ENCODE assay signal across 12 cellular contexts in genomic region chr1:111335214-111335877, GRCh38. TPM values are rescaled to one million over a fixed set of nuclear protein-coding genes. Genes with fewer than 3 reads are reported as not detected.
DNase-seq lines count a peak whose midpoint lies in the region; ATAC-seq, FAIRE-seq and TF ChIP-seq lines count a peak whose summit lies in the region.
"Not testable (repeated sequence)": the region's sequence is repeated elsewhere in the genome, so short reads cannot be mapped to it uniquely, and the experiment has no call there.
"Had no signal": no experiment of that assay in that cellular context is flagged by ENCODE, and none has a peak within 500 bp of the region (broad histone marks: within the 10 kb centered on the region; RNA-seq: fewer than 3 reads in every experiment).

No MANE protein-coding gene starts in this region.

- H3K27me3 ChIP-seq in CD8-positive, alpha-beta memory T cell (ENCODE audit: insufficient read depth, low read length, poor library complexity, severe bottlenecking); effector memory CD4-positive, alpha-beta T cell (replicated peaks; ENCODE audit: control insufficient read depth, insufficient read depth, low read length, poor library complexity, severe bottlenecking); HepG2 (ENCODE audit: control insufficient read depth in 1 of 2, insufficient read depth in 2 of 2, low read length in 2 of 2); small intestine (ENCODE audit: control insufficient read depth in 2 of 2, insufficient read depth in 2 of 2, low read length in 2 of 2): not testable (repeated sequence)

- not testable (repeated sequence) for H3K4me3 ChIP-seq in CD8-positive, alpha-beta memory T cell (ENCODE audit: low read length); effector memory CD4-positive, alpha-beta T cell (ENCODE audit: insufficient read depth, low read depth, low read length, poor library complexity, severe bottlenecking); small intestine (ENCODE audit: low read depth in 1 of 2, low read length in 2 of 2)
- H3K4me3 ChIP-seq in HepG2 (replicated peaks in 1 of 3; ENCODE audit: insufficient read depth in 1 of 3, low read depth in 2 of 3, low read length in 3 of 3), result peak overlapping the region in 1 of 3 experiments; percentile 33; a peak in 2 of 6 replicates

- not testable (repeated sequence) for H3K27ac ChIP-seq in CD8-positive, alpha-beta memory T cell (ENCODE audit: low read depth, low read length); effector memory CD4-positive, alpha-beta T cell (ENCODE audit: insufficient read depth, low read length, poor library complexity, severe bottlenecking); HepG2 (ENCODE audit: extremely low read length, insufficient read depth, low read length); small intestine (ENCODE audit: low read depth in 1 of 2, low read length in 1 of 2)

- H3K36me3 ChIP-seq in CD8-positive, alpha-beta memory T cell (ENCODE audit: insufficient read depth, low read length); effector memory CD4-positive, alpha-beta T cell (ENCODE audit: control insufficient read depth, insufficient read depth, low read length); HepG2 (replicated peaks in 1 of 2; ENCODE audit: control insufficient read depth in 1 of 2, insufficient read depth in 2 of 2, low read length in 2 of 2); small intestine (ENCODE audit: control insufficient read depth in 2 of 2, insufficient read depth in 2 of 2, low read length in 2 of 2): not testable (repeated sequence)

- not testable (repeated sequence) for TF ChIP-seq POLR2A in HepG2 (IDR thresholded peaks at IDR 0.05; ENCODE audit: insufficient read depth in 1 of 2, low read depth in 2 of 2, low read length in 2 of 2)

- H3K36me3 Mint-ChIP-seq in CD8-positive, alpha-beta memory T cell, result peaks cover 4 to 21% (median 5%) of the 10 kb centered on the region in 3 donors

- not testable (repeated sequence) for H3K9ac ChIP-seq in HepG2 (ENCODE audit: insufficient read depth, low read depth, low read length)

- H3K27me3 Mint-ChIP-seq in CD8-positive, alpha-beta memory T cell, result not testable (repeated sequence)

- 26% methylated on average over 6 of the region's 15 CpGs for WGBS in HepG2 (ENCODE audit: low lambda C conversion rate)
- 64 to 85% (median 77%) methylated on average over 14 to 15 of the region's 15 CpGs for WGBS in small intestine, 3 donors

- not testable (repeated sequence) for H3K4me1 ChIP-seq in CD8-positive, alpha-beta memory T cell (ENCODE audit: insufficient read depth, low read length); effector memory CD4-positive, alpha-beta T cell (ENCODE audit: control insufficient read depth, insufficient read depth, low read length, poor library complexity, severe bottlenecking); HepG2 (ENCODE audit: insufficient read depth, low read length); small intestine (ENCODE audit: control insufficient read depth in 2 of 2, insufficient read depth in 1 of 2, low read depth in 1 of 2, low read length in 1 of 2)

- H3K79me2 ChIP-seq in HepG2 (ENCODE audit: insufficient read depth, low read length), result not testable (repeated sequence)

- H3K4me3 Mint-ChIP-seq in CD8-positive, alpha-beta memory T cell, result peak overlapping the region in 6 of 7 donors; percentile 55 to 80 (median 74)

- H3K4me1 Mint-ChIP-seq in CD8-positive, alpha-beta memory T cell, result peaks cover 4 to 14% (median 5%) of the 10 kb centered on the region in 3 donors

- not testable (repeated sequence) for BruUV-seq in HepG2 (replicated peaks; lab: Mats Ljungman, UMichigan)

- CTCF ChIA-PET in CD8-positive, alpha-beta memory T cell (lab: Charles Lee), result interaction anchor here (0.8 to 3.3 kb wide), 7 partner anchors 76 to 305 kb away, joined by 3 to 17 read pairs (median 5); no protein-coding TSS in a partner anchor
- CTCF ChIA-PET in HepG2 (lab: Yijun Ruan, JAX; ENCODE audit: low intra/inter-chr PET ratio, low total read pairs), result interaction anchor here (1.6 to 2.7 kb wide), 3 partner anchors 112 to 552 kb away, joined by 4 to 77 read pairs (median 6); no protein-coding TSS in a partner anchor

- intact Hi-C loops in HepG2 (cut with micrococcal nuclease; ENCODE audit: unreplicated experiment), result loop anchor here (2.0 to 10.0 kb wide), 2 partner anchors 191 to 303 kb away; partner anchors contain the start of genes CEPT1 and DRAM2

- FAIRE-seq in HepG2 (lab: Jason Lieb, UNC); small intestine (lab: Jason Lieb, UNC): not testable (repeated sequence)

- not testable (repeated sequence) for TF ChIP-seq RAD21 in HepG2 (CRISPR knock-in tag; IDR thresholded peaks at IDR 0.05)

- peaks cover 9 to 32% (median 23%) of the 10 kb centered on the region in 5 donors for H3K9me3 Mint-ChIP-seq in CD8-positive, alpha-beta memory T cell

- DNase-seq in CD8-positive, alpha-beta memory T cell, result peak in 2 of 5 donors; percentile 41 to 44
- DNase-seq in RPMI8226 (peak; percentile 32), T-helper 22 cell (ENCODE audit: low read depth) (peak; percentile 7), small intestine (peak; percentile 43)
- peak; percentile 35 for DNase-seq in activated effector memory CD4-positive, alpha-beta T cell treated with Interleukin-2 at 50 U/mL for 16 hours
- peak in 2 of 3 donors; percentile 13 to 53 for DNase-seq in effector memory CD4-positive, alpha-beta T cell
- DNase-seq in HepG2 (ENCODE audit: low spot score), result not testable (repeated sequence)

- not testable (repeated sequence) for H3K9me3 ChIP-seq in CD8-positive, alpha-beta memory T cell (ENCODE audit: low read length); effector memory CD4-positive, alpha-beta T cell (ENCODE audit: control insufficient read depth, low read length); HepG2 (ENCODE audit: low read length); small intestine (ENCODE audit: control insufficient read depth, low read depth)

- POLR2A ChIA-PET in CD8-positive, alpha-beta memory T cell (lab: Charles Lee), result not testable (repeated sequence)
- POLR2A ChIA-PET in HepG2 (lab: Yijun Ruan, JAX), result interaction anchor here (1.7 to 1.8 kb wide), 2 partner anchors 11 to 112 kb away, joined by 6 to 8 read pairs; no protein-coding TSS in a partner anchor

- H4K20me1 ChIP-seq in HepG2 (ENCODE audit: insufficient read depth, low read length), result not testable (repeated sequence)

- in situ Hi-C loops in HepG2 (cut with HindIII; ENCODE audit: extremely low pct_ligation_motif_present, low pct_unique_long_range_greater_than_20kb), result not testable (repeated sequence)

- H2AFZ ChIP-seq in HepG2 (ENCODE audit: low read length), result not testable (repeated sequence)

- H3K27ac Mint-ChIP-seq in CD8-positive, alpha-beta memory T cell, result peak overlapping the region in 7 of 8 donors; percentile 59 to 98 (median 94)

- peak overlapping the region; percentile 53 for H3K4me2 ChIP-seq in HepG2 (ENCODE audit: low read depth, low read length)

- TF ChIP-seq CTCF in HepG2 (CRISPR knock-in tag; IDR thresholded peaks at IDR 0.05), result not testable (repeated sequence)

- ATAC-seq in HepG2, result not testable (repeated sequence)

- not testable (repeated sequence) for TF ChIP-seq EP300 in HepG2 (IDR thresholded peaks at IDR 0.05; ENCODE audit: low read depth in 2 of 2, low read length in 2 of 2); HepG2 (CRISPR knock-in tag; IDR thresholded peaks at IDR 0.05; ENCODE audit: borderline replicate concordance)

TF ChIP-seq in HepG2, 621 proteins besides CTCF, POLR2A, EP300 and RAD21 (continues in another document):
- TF ChIP-seq GABPB1 (CRISPR knock-in tag; IDR thresholded peaks at IDR 0.05) (peak; percentile 31; the same call in 1 of the 2 replicates), FOXA1 (CRISPR knock-in tag; IDR thresholded peaks at IDR 0.05) (peak; percentile 59)
- not testable (repeated sequence) for TF ChIP-seq FOXA1 (IDR thresholded peaks at IDR 0.05)

RNA-seq across cellular contexts. Expression of gene CHIA, which starts 44.7 kb away (rescaled TPM):
- total RNA-seq in CD8-positive, alpha-beta memory T cell, result not detected
- polyA plus RNA-seq in CD8-positive, alpha-beta memory T cell, result not detected
- total RNA-seq in HepG2 (2016; rRNA removed; fragmentation: Illumina TruSeq; extraction: Trizol), result not detected in 2 replicates
- total RNA-seq in HepG2 (2016; cell fraction: cytosol; rRNA removed; fragmentation: Illumina TruSeq; extraction: Trizol; ENCODE audit: low read depth), result not detected in 2 replicates
- not detected in 2 replicates for total RNA-seq in HepG2 (2016; cell fraction: insoluble cytoplasmic fraction; rRNA removed; fragmentation: Illumina TruSeq; extraction: Trizol)
- not detected in 2 replicates for total RNA-seq in HepG2 (2016; cell fraction: membrane; rRNA removed; fragmentation: Illumina TruSeq; extraction: Trizol)
- total RNA-seq in HepG2 (2016; cell fraction: nucleus; rRNA removed; fragmentation: Illumina TruSeq; extraction: Trizol), result not detected in 2 replicates
- polyA plus RNA-seq in HepG2 (2011; rRNA removed) (not detected in 2 replicates), small intestine (under 1 TPM in 2 of 3 donors, not detected in 1; 0.15 to 0.54 TPM)
- polyA plus RNA-seq in HepG2 (2011; cell fraction: cytosol; rRNA removed), result not detected in 2 replicates
- polyA plus RNA-seq in HepG2 (2011; cell fraction: nucleus; rRNA removed), result not detected in 2 replicates
- polyA plus RNA-seq in HepG2 (2012), result not detected in 2 replicates
- polyA plus RNA-seq in HepG2 (2016; cell fraction: cytosol; fragmentation: Illumina TruSeq; extraction: Trizol; ENCODE audit: low read depth), result not detected in 2 replicates
- not detected in 2 replicates for polyA plus RNA-seq in HepG2 (2016; cell fraction: insoluble cytoplasmic fraction; fragmentation: Illumina TruSeq; extraction: Trizol; ENCODE audit: low read depth)
- not detected in 2 replicates for polyA plus RNA-seq in HepG2 (2016; cell fraction: membrane; fragmentation: Illumina TruSeq; extraction: Trizol; ENCODE audit: low read depth)
- polyA plus RNA-seq in HepG2 (2016; cell fraction: nucleus; fragmentation: Illumina TruSeq; extraction: Trizol; ENCODE audit: insufficient read depth, low read depth), result not detected in 2 replicates
- not detected in 2 replicates for polyA minus RNA-seq in HepG2 (2011; rRNA and poly(A)+ RNA removed; ENCODE audit: low replicate concordance)
- polyA minus RNA-seq in HepG2 (2011; cell fraction: cytosol; rRNA and poly(A)+ RNA removed), result not detected in 2 replicates
- not detected in 2 replicates for polyA minus RNA-seq in HepG2 (2011; cell fraction: nucleus; rRNA and poly(A)+ RNA removed)
- total RNA-seq: Caco-2; CD4-positive, alpha-beta T cell; HFFc6 had no signal
- polyA plus RNA-seq: A549, CD14-positive monocyte had no signal
